In the genomic region with DNA sequence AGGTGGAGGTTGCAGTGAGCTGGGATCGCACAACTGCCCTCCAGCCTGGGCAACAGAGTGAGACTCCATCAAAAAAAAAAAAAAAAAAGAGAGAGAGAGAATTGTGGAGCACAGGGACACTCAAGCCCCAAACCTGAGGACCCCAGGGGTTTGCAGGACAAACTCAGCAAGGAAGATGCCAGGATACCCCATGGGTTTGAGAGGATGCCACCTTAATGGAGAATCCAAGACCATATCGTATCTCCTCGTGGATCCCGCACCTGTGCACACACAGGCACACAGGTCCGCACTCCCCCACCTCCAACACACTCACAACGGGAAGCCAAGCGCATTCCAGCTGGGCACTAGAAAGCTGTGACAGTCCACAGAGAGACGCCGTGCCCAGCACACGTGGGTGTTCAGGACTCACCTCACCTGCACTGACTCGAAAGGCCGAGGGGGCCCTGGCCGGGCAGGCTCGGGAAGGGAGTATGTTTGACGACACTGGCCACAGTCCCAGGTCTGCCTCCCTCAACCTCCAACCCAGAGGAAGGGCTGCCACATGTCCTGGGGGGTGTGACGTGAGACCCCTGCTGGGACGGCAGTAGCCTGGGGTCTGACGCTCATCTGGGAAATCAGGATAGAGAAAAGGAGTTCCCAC, we compare ENCODE assay signal across 17 cellular contexts.
"Had no signal": no experiment of that assay in that cellular context is flagged by ENCODE, and none has a peak within 500 bp of the region (broad histone marks: within the 10 kb centered on the region; RNA-seq: fewer than 3 reads in every experiment).

No MANE protein-coding gene starts in this region.

- H3K4me3 Mint-ChIP-seq: endodermal cell; naive thymus-derived CD8-positive, alpha-beta T cell; type B pancreatic cell had no signal

- H3K27me3 ChIP-seq: colonic mucosa, right atrium auricular region had no signal

- H3K9me3 Mint-ChIP-seq: endodermal cell; naive thymus-derived CD8-positive, alpha-beta T cell; type B pancreatic cell had no signal

- H3K9me3 ChIP-seq: colonic mucosa, mucosa of descending colon, neutrophil, right atrium auricular region, stomach had no signal

- DNase-seq: colonic mucosa; dermis blood vessel endothelial cell; effector CD4-positive, alpha-beta T cell; endodermal cell; erythroblast; foreskin keratinocyte; head of caudate nucleus; mucosa of descending colon; small intestine; stimulated activated CD4-positive, alpha-beta T cell treated with anti-CD3 and anti-CD28 coated beads, Interleukin-12 subunit alpha, Interleukin-12 subunit beta, amount 100 ng/mL, for 4 hours; stimulated activated naive CD4-positive, alpha-beta T cell; stomach had no signal

- H3K4me2 ChIP-seq: hepatocyte had no signal

- H3K27ac ChIP-seq: colonic mucosa, foreskin keratinocyte, hepatocyte, neutrophil, right atrium auricular region, stomach had no signal

- H3K36me3 Mint-ChIP-seq: naive thymus-derived CD8-positive, alpha-beta T cell; type B pancreatic cell had no signal

- H3K36me3 ChIP-seq: colonic mucosa, neutrophil, right atrium auricular region, stomach had no signal

- H2AFZ ChIP-seq: hepatocyte had no signal

- H3K4me3 ChIP-seq: colonic mucosa, hepatocyte, mucosa of descending colon, right atrium auricular region, stomach had no signal

- H3K4me1 ChIP-seq: colonic mucosa, foreskin keratinocyte, right atrium auricular region, stomach had no signal

- H3K27ac Mint-ChIP-seq: endodermal cell; naive thymus-derived CD8-positive, alpha-beta T cell; type B pancreatic cell had no signal

- ATAC-seq: foreskin keratinocyte; mucosa of descending colon; naive thymus-derived CD8-positive, alpha-beta T cell had no signal

- H3K4me1 Mint-ChIP-seq: endodermal cell had no signal

- H3K79me2 ChIP-seq: hepatocyte had no signal
